1 cellular context compared by ENCODE assay signal in genomic region chr1:32357619-32358018, GRCh38.
TF ChIP-seq lines count a peak whose summit lies in the region.

No MANE protein-coding gene starts in this region.

TF ChIP-seq in HepG2, 621 proteins besides CTCF, POLR2A, EP300 and RAD21:
- TF ChIP-seq RFX1 (IDR thresholded peaks at IDR 0.05) = 0 out of 2 replicates have a peak, but pooled peaks have one; percentile 5
- no peak for TF ChIP-seq ZNF749 (CRISPR knock-in tag; IDR thresholded peaks at IDR 0.05; ENCODE audit: borderline replicate concordance)
